ENCODE assay signal across 1 cellular context in genomic region chrX:48474127-48474526, GRCh38.
TF ChIP-seq lines count a peak whose summit lies in the region.

No MANE protein-coding gene starts in this region.

TF ChIP-seq in H1, 55 proteins besides CTCF, POLR2A, EP300 and RAD21:
- no peak for TF ChIP-seq EGR1 (IDR thresholded peaks at IDR 0.05; ENCODE audit: borderline replicate concordance, low read depth, low read length)
- TF ChIP-seq FOSL1 (IDR thresholded peaks at IDR 0.05; ENCODE audit: insufficient read depth, low read depth, low read length), result no peak
- TF ChIP-seq KDM5A (IDR thresholded peaks at IDR 0.05; ENCODE audit: low read length), result no peak
- no peak for TF ChIP-seq SUZ12 (IDR thresholded peaks at IDR 0.05; ENCODE audit: low read length)
- no peak for TF ChIP-seq YY1 (IDR thresholded peaks at IDR 0.05; ENCODE audit: low read depth, low read length)
- TF ChIP-seq SIN3A (conservative IDR thresholded peaks at IDR 0.05 in 1 of 2, IDR thresholded peaks at IDR 0.05 in 1 of 2; ENCODE audit: low read depth in 1 of 2, low read length in 2 of 2), result no peak
